20 cellular contexts compared by ENCODE assay signal in the genomic region with DNA sequence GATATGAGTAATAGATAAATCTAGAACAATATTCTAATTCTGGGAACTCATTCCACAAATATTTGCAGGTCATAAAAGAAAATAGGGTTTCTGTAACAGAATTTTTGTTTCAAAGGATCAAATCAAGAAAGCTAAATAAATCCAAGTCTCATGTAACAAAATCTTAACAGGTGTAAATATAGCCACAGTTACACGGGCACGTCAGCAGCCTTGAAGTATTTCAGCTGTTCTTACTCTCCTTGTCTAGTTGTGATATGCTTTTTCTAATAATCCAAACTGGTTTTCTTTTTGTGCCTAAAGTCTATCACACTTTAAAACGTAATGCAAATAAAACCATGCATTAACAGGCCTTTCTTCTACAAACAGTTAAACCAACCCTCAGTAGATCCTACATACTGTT. TPM values are rescaled to one million over a fixed set of nuclear protein-coding genes. Genes with fewer than 3 reads are reported as not detected.
"Had no signal": no experiment of that assay in that cellular context is flagged by ENCODE, and none has a peak within 500 bp of the region (broad histone marks: within the 10 kb centered on the region; RNA-seq: fewer than 3 reads in every experiment).

No MANE protein-coding gene starts in this region.

RNA-seq across cellular contexts. Expression of a gene that starts 9.3 kb away (rescaled TPM):
- total RNA-seq: activated naive CD4-positive, alpha-beta T cell treated with anti-CD3 and anti-CD28 coated beads for 36 hours; activated naive CD4-positive, alpha-beta T cell treated with anti-CD3 and anti-CD28 coated beads, Interleukin-2, amount 50 U/mL, for 72 hours; activated naive CD8-positive, alpha-beta T cell treated with anti-CD3 and anti-CD28 coated beads for 36 hours; activated naive CD8-positive, alpha-beta T cell treated with anti-CD3 and anti-CD28 coated beads, Interleukin-2, amount 10 ng/mL, durations not matched to agents 7 days and 5 days; activated T-cell treated with anti-CD3 and anti-CD28 coated beads, Interleukin-2, amount 50 U/mL, for 4 hours; activated T-cell treated with anti-CD3 and anti-CD28 coated beads, Interleukin-2, amount 50 U/mL, for 72 hours; activated T-helper 1 cell treated with anti-CD3 and anti-CD28 coated beads, Interleukin-12 subunit alpha, Interleukin-12 subunit beta, Interleukin-2, Interleukin-4 antibody, amounts not matched to agents 30 ng/mL and 10 ng/mL and 1 ng/mL, durations not matched to agents 14 hours and 24 hours and 36 hours; activated T-helper 17 cell treated with anti-CD3 and anti-CD28 coated beads, Interleukin-2, amount 50 U/mL, for 72 hours; activated T-helper 2 cell treated with anti-CD3 and anti-CD28 coated beads, Interferon-gamma antibody, Interleukin-2, Interleukin-4, amounts not matched to agents 10 μg/mL and 5 μg/mL and 100 μg/mL, durations not matched to agents 14 hours and 24 hours and 36 hours; adrenal gland; aorta; ascending aorta; astrocyte; body of pancreas; breast epithelium; bronchial epithelial cell; cardiac muscle cell; cardiac septum; cerebellum; chondrocyte had no signal
